Comparison of ENCODE assay signal across 10 cellular contexts in genomic region chr12:6333029-6333428, GRCh38. TPM values are rescaled to one million over a fixed set of nuclear protein-coding genes. Genes with fewer than 3 reads are reported as not detected.
DNase-seq lines count a peak whose midpoint lies in the region; ATAC-seq, FAIRE-seq and TF ChIP-seq lines count a peak whose summit lies in the region.
"Had no signal": no experiment of that assay in that cellular context is flagged by ENCODE, and none has a peak within 500 bp of the region (broad histone marks: within the 10 kb centered on the region; RNA-seq: fewer than 3 reads in every experiment).

No MANE protein-coding gene starts in this region.

- POLR2A ChIA-PET in IMR-90 (lab: Charles Lee; ENCODE audit: unreplicated experiment), result no interaction called here

- H4K5ac ChIP-seq in IMR-90 (ENCODE audit: low read depth, low read length), result peak overlapping the region; percentile 22; the same call in 1 of the 2 replicates

- peak overlapping the region; percentile 70 for H2AK9ac ChIP-seq in IMR-90 (replicated peaks; ENCODE audit: low read depth, low read length, poor library complexity)

- in situ Hi-C loops in IMR-90 (cut with MboI; ENCODE audit: low sequenced_read_pairs), result loop anchor here (10.0 kb wide), 1 partner anchor 212 kb away; no protein-coding TSS in a partner anchor

- peaks cover 25% of the 10 kb centered on the region for H3K9me1 ChIP-seq in IMR-90 (ENCODE audit: insufficient read depth, low read length)

- H4K20me1 ChIP-seq in IMR-90 (ENCODE audit: insufficient read depth, low read length), result peaks cover 73% of the 10 kb centered on the region

- H2BK20ac ChIP-seq in IMR-90 (ENCODE audit: low read depth, low read length), result 0 out of 2 replicates have a peak overlapping the region, but pooled peaks have one; percentile 48

- H3K9ac ChIP-seq in IMR-90 (ENCODE audit: low read depth, low read length) (0 out of 2 replicates have a peak overlapping the region, but pooled peaks have one; percentile 31), colonic mucosa (ENCODE audit: low read depth in 2 of 2, low read length in 2 of 2) (peak overlapping the region in 1 of 2 donors; percentile 100)

- H3K4me3 ChIP-seq in IMR-90 (ENCODE audit: insufficient read depth, low read depth, low read length), result no peak overlapping the region
- no peak overlapping the region for H3K4me3 ChIP-seq in colonic mucosa
- no peak overlapping the region for H3K4me3 ChIP-seq in pancreas

- H3K9me3 ChIP-seq in IMR-90 (ENCODE audit: control insufficient read depth, insufficient read depth, low read length) (no peaks in the 10 kb centered on the region), colonic mucosa (no peaks in the 10 kb centered on the region), pancreas (no peaks in the 10 kb centered on the region)

- FAIRE-seq in pancreas (lab: Jason Lieb, UNC), result no peak

- H3K23ac ChIP-seq in IMR-90 (ENCODE audit: low read depth, low read length), result peak overlapping the region; percentile 92; the same call in 1 of the 2 replicates

- TF ChIP-seq RAD21 in IMR-90 (IDR thresholded peaks at IDR 0.05; ENCODE audit: low read length), result no peak

- ATAC-seq in IMR-90 (ENCODE audit: low read depth), result no peak
- ATAC-seq in pancreas, result no peak
- ATAC-seq in GM18858 (IDR thresholded peaks at IDR 0.05; ENCODE audit: unreplicated experiment), result no peak

- intact Hi-C loops in IMR-90 (cut with micrococcal nuclease), result no loop called here
- intact Hi-C loops in colonic mucosa (cut with DNase I), result loop anchor here (5.0 kb wide), 1 partner anchor 119 kb away; the partner anchor contains the start of gene TAPBPL
- intact Hi-C loops in pancreas (cut with DNase I), result no loop called here

- H2BK15ac ChIP-seq in IMR-90 (ENCODE audit: low read depth, low read length), result peak overlapping the region; percentile 75; the same call in 1 of the 3 replicates

- H3K36me3 ChIP-seq in IMR-90 (ENCODE audit: control insufficient read depth, insufficient read depth, low read length), result peaks cover 63% of the 10 kb centered on the region
- peaks cover 47% of the 10 kb centered on the region for H3K36me3 ChIP-seq in colonic mucosa
- peaks cover 19 to 55% (median 39%) of the 10 kb centered on the region in 3 donors for H3K36me3 ChIP-seq in pancreas

- H3K18ac ChIP-seq in IMR-90 (ENCODE audit: low read depth, low read length), result 0 out of 2 replicates have a peak overlapping the region, but pooled peaks have one; percentile 10

- WGBS in IMR-90 (ENCODE audit: extremely low coverage in 2 of 2, insufficient read length in 1 of 2), 2 experiments, result 79% methylated on average over 3 of the region's 9 CpGs; no CpG with 5 or more reads in 1 of the 2 experiments
- 80 to 85% methylated on average over 9 of the region's 9 CpGs for WGBS in pancreas, 2 donors

- peak overlapping the region in 1 of 2 experiments; percentile 32; a peak in 1 of 4 replicates for H4K8ac ChIP-seq in IMR-90 (ENCODE audit: low read depth in 2 of 2, low read length in 2 of 2)

- H3K79me1 ChIP-seq in IMR-90 (ENCODE audit: low read depth in 1 of 2, low read length in 2 of 2), result peaks cover 28 to 92% of the 10 kb centered on the region in 2 experiments

- CTCF ChIA-PET in IMR-90 (lab: Yijun Ruan, JAX), result interaction anchor here (1.8 kb wide), 1 partner anchor 10 kb away, joined by 4 read pairs; no protein-coding TSS in a partner anchor

- peak overlapping the region; percentile 14; the same call in 1 of the 2 replicates for H3K4me2 ChIP-seq in IMR-90 (ENCODE audit: low read depth, low read length)

- H4K91ac ChIP-seq in IMR-90 (ENCODE audit: insufficient read depth, low read depth, low read length), result peak overlapping the region; percentile 54

- peak overlapping the region; percentile 99 for H3K4ac ChIP-seq in IMR-90 (ENCODE audit: low read depth, low read length)

- H3K27me3 ChIP-seq in IMR-90 (ENCODE audit: control insufficient read depth, insufficient read depth, low read length), result no peaks in the 10 kb centered on the region
- no peaks in the 10 kb centered on the region for H3K27me3 ChIP-seq in colonic mucosa
- no peaks in the 10 kb centered on the region for H3K27me3 ChIP-seq in pancreas

- 0 out of 2 replicates have a peak overlapping the region, but pooled peaks have one; percentile 5 for H3K56ac ChIP-seq in IMR-90 (ENCODE audit: extremely low read depth, insufficient read depth, low read length)

- DNase-seq in CD1c-positive myeloid dendritic cell (ENCODE audit: extremely low spot score), result peak; percentile 63
- DNase-seq in IMR-90, result no peak
- DNase-seq in colonic mucosa, result no peak
- no peak for DNase-seq in pancreas
- no peak for DNase-seq in NCI-H1417 (lab: John Stamatoyannopoulos, UW)
- DNase-seq in SK-N-DZ (ENCODE audit: low spot score), result no peak
- DNase-seq in GM19238 (ENCODE audit: insufficient read length, low spot score), result no peak
- DNase-seq: kidney glomerular epithelial cell, NCI-H345 had no signal

- H2AFZ ChIP-seq in IMR-90 (replicated peaks; ENCODE audit: low read length, poor library complexity), result no peak overlapping the region

- H3K4me1 ChIP-seq in IMR-90 (ENCODE audit: control insufficient read depth, insufficient read depth, low read length) (peaks cover 50% of the 10 kb centered on the region), colonic mucosa (peaks cover 29% of the 10 kb centered on the region), pancreas (peaks cover 30 to 32% (median 32%) of the 10 kb centered on the region in 3 donors)

- H3K27ac ChIP-seq in IMR-90 (ENCODE audit: insufficient read depth, low read length) (peak overlapping the region; percentile 94), colonic mucosa (peak overlapping the region; percentile 99), pancreas (peak overlapping the region in 3 of 4 donors; percentile 93 to 99 (median 97))

- peak overlapping the region; percentile 95 for H2BK5ac ChIP-seq in IMR-90 (ENCODE audit: low read depth, low read length, poor library complexity, severe bottlenecking)

- no peak for TF ChIP-seq POLR2A in IMR-90 (IDR thresholded peaks at IDR 0.05; ENCODE audit: low read depth, low read length)

- BruUV-seq in IMR-90 (replicated peaks; lab: Mats Ljungman, UMichigan), result no TSS peak

- dilution Hi-C loops in IMR-90 (cut with HindIII; ENCODE audit: low sequenced_read_pairs, unreplicated experiment), result no loop called here

- H3K14ac ChIP-seq in IMR-90 (replicated peaks; ENCODE audit: low read depth, low read length), result peak overlapping the region; percentile 22; the same call in 1 of the 2 replicates

- TF ChIP-seq CTCF in IMR-90 (conservative IDR thresholded peaks at IDR 0.05; ENCODE audit: low read depth, low read length), result no peak
- TF ChIP-seq CTCF in colonic mucosa (IDR thresholded peaks at IDR 0.05), result no peak
- TF ChIP-seq CTCF in pancreas (IDR thresholded peaks at IDR 0.05), result no peak

- peak overlapping the region; percentile 28 for H2BK120ac ChIP-seq in IMR-90 (ENCODE audit: low read depth, low read length)

- H2AK5ac ChIP-seq in IMR-90 (ENCODE audit: low read depth, low read length), result peak overlapping the region; percentile 86; the same call in 1 of the 2 replicates

TF ChIP-seq in IMR-90, 13 proteins besides CTCF, POLR2A, EP300 and RAD21:
- no peak for TF ChIP-seq SMC3 (IDR thresholded peaks at IDR 0.05; ENCODE audit: low read depth, low read length)
- no peak for TF ChIP-seq RCOR1 (IDR thresholded peaks at IDR 0.05; ENCODE audit: insufficient replicate concordance, low read length)
- no peak for TF ChIP-seq BHLHE40 (IDR thresholded peaks at IDR 0.05; ENCODE audit: low read depth, low read length)

RNA-seq across cellular contexts. Expression of gene TNFRSF1A, which starts 8.8 kb away (rescaled TPM):
- total RNA-seq in IMR-90 (2012; rRNA removed) (79.6 and 86.7 TPM in 2 replicates), colonic mucosa (100 to 1,000 TPM; 116 to 164 TPM), pancreas (10 to 100 TPM; 23.5 to 68.1 (median 36.6) TPM)
- polyA plus RNA-seq in IMR-90 (2012; rRNA removed) (136 and 138 TPM in 2 replicates), pancreas (10 to 100 TPM; 34.2 to 43.6 TPM)
- polyA plus RNA-seq in IMR-90 (2012; cell fraction: cytosol; rRNA removed), result 105 and 167 TPM in 2 replicates
- polyA plus RNA-seq in IMR-90 (2012; cell fraction: nucleus; rRNA removed; ENCODE audit: low replicate concordance), result 102 and 107 TPM in 2 replicates
- polyA plus RNA-seq in SK-N-DZ (2014; cell fraction: cytosol; rRNA removed), result 16.6 and 21.6 TPM in 2 replicates
- polyA plus RNA-seq in SK-N-DZ (2014; cell fraction: nucleus; rRNA removed), result 10.3 and 11.6 TPM in 2 replicates

RNA-seq across cellular contexts. Expression of gene PLEKHG6, which starts 22.5 kb away (rescaled TPM):
- total RNA-seq in IMR-90 (2012; rRNA removed), result under 0.01 TPM in 2 replicates
- polyA plus RNA-seq in IMR-90 (2012; rRNA removed), result 0.10 TPM in 2 replicates
- polyA plus RNA-seq in IMR-90 (2012; cell fraction: cytosol; rRNA removed), result 0.05 and 0.07 TPM in 2 replicates
- polyA plus RNA-seq in IMR-90 (2012; cell fraction: nucleus; rRNA removed; ENCODE audit: low replicate concordance), result 0.05 and 0.15 TPM in 2 replicates
- total RNA-seq in colonic mucosa, result 100 to 1,000 TPM; 107 to 123 TPM
- 10 to 100 TPM in 1 of 6 donors, 1 to 10 TPM in 5; 5.2 to 13.1 (median 7.2) TPM for total RNA-seq in pancreas
- 10 to 100 TPM; 15.7 to 23.5 TPM for polyA plus RNA-seq in pancreas
- not detected in 2 replicates for polyA plus RNA-seq in SK-N-DZ (2014; cell fraction: cytosol; rRNA removed)
- 0.30 TPM in 1 of 2 replicates, not detected in the other for polyA plus RNA-seq in SK-N-DZ (2014; cell fraction: nucleus; rRNA removed)

RNA-seq across cellular contexts. Expression of gene SCNN1A, which starts 42.3 kb away (rescaled TPM):
- total RNA-seq in IMR-90 (2012; rRNA removed) (not detected in 2 replicates), colonic mucosa (100 to 1,000 TPM; 158 to 188 TPM), pancreas (10 to 100 TPM; 21.0 to 56.3 (median 37.8) TPM)
- polyA plus RNA-seq in IMR-90 (2012; rRNA removed) (0.24 and 0.41 TPM in 2 replicates), pancreas (10 to 100 TPM; 42.7 to 87.8 TPM)
- polyA plus RNA-seq in IMR-90 (2012; cell fraction: cytosol; rRNA removed), result 0.13 and 0.16 TPM in 2 replicates
- 0.32 and 1.2 TPM in 2 replicates for polyA plus RNA-seq in IMR-90 (2012; cell fraction: nucleus; rRNA removed; ENCODE audit: low replicate concordance)
- polyA plus RNA-seq in SK-N-DZ (2014; cell fraction: cytosol; rRNA removed), result not detected in 2 replicates
- polyA plus RNA-seq in SK-N-DZ (2014; cell fraction: nucleus; rRNA removed), result not detected in 2 replicates

RNA-seq across cellular contexts. Expression of gene LTBR, which starts 50.9 kb away (rescaled TPM):
- total RNA-seq in IMR-90 (2012; rRNA removed) (19.7 and 24.7 TPM in 2 replicates), colonic mucosa (100 to 1,000 TPM in 1 of 2 donors, 10 to 100 TPM in 1; 84.8 to 129 TPM), pancreas (10 to 100 TPM; 50.0 to 75.2 (median 61.3) TPM)
- polyA plus RNA-seq in IMR-90 (2012; rRNA removed) (62.5 and 66.0 TPM in 2 replicates), pancreas (10 to 100 TPM; 74.2 to 82.1 TPM)
- polyA plus RNA-seq in IMR-90 (2012; cell fraction: cytosol; rRNA removed), result 71.8 and 82.3 TPM in 2 replicates
- polyA plus RNA-seq in IMR-90 (2012; cell fraction: nucleus; rRNA removed; ENCODE audit: low replicate concordance), result 71.5 and 142 TPM in 2 replicates
- polyA plus RNA-seq in SK-N-DZ (2014; cell fraction: cytosol; rRNA removed), result 10.8 and 12.9 TPM in 2 replicates
- polyA plus RNA-seq in SK-N-DZ (2014; cell fraction: nucleus; rRNA removed), result 10.8 and 14.2 TPM in 2 replicates

Comparison
In these comparisons a context has a peak if more than half of its experiments do, and no peak if none do; other contexts are left out.
1. RNA of gene PLEKHG6, which starts 22.5 kb away (total RNA-seq): 107 to 123 TPM in colonic mucosa; 5.2 to 13.1 TPM in pancreas and under 0.01 TPM in IMR-90; every median in the first group is over 4 times any median in the second.
2. RNA of gene SCNN1A, which starts 42.3 kb away (total RNA-seq): 158 to 188 TPM in colonic mucosa and 21.0 to 56.3 TPM in pancreas; not detected in IMR-90; every median in the first group is over 10 times any median in the second.
3. Peak in every context shown above with its lines, with median percentiles within 50 percentile points of each other: H3K27ac ChIP-seq.